In genomic region chr6:135784493-135784892, GRCh38 we compare ENCODE assay signal across 31 cellular contexts.
"Had no signal": no experiment of that assay in that cellular context is flagged by ENCODE, and none has a peak within 500 bp of the region (broad histone marks: within the 10 kb centered on the region; RNA-seq: fewer than 3 reads in every experiment).

No MANE protein-coding gene starts in this region.

- H3K36me3 Mint-ChIP-seq: activated CD4-positive, alpha-beta memory T cell treated with anti-CD3 and anti-CD28 coated beads for 36 hours; activated naive CD4-positive, alpha-beta T cell treated with anti-CD3 and anti-CD28 coated beads, Interleukin-2, amount 50 U/mL, for 72 hours; activated naive CD8-positive, alpha-beta T cell treated with anti-CD3 and anti-CD28 coated beads for 36 hours had no signal

- H3K9me3 Mint-ChIP-seq: activated B cell treated with CpG ODN at 0.5 μM for 24 hours; activated CD4-positive, alpha-beta memory T cell treated with anti-CD3 and anti-CD28 coated beads for 36 hours; activated CD8-positive, alpha-beta T cell treated with anti-CD3 and anti-CD28 coated beads for 36 hours; activated naive CD4-positive, alpha-beta T cell treated with anti-CD3 and anti-CD28 coated beads for 36 hours; activated naive CD8-positive, alpha-beta T cell treated with anti-CD3 and anti-CD28 coated beads for 36 hours; activated T-cell treated with anti-CD3 and anti-CD28 coated beads, Interleukin-2, amount 50 U/mL, for 4 hours; activated T-cell treated with anti-CD3 and anti-CD28 coated beads, Interleukin-2, amount 50 U/mL, for 72 hours; activated T-helper 17 cell treated with anti-CD3 and anti-CD28 coated beads, Interleukin-2, amount 50 U/mL, for 72 hours had no signal

- DNase-seq: activated B cell treated with CpG ODN at 0.5 μM for 24 hours; activated CD4-positive, alpha-beta memory T cell treated with anti-CD3 and anti-CD28 coated beads for 36 hours; activated CD4-positive, alpha-beta T cell treated with anti-CD3 and anti-CD28 coated beads for 4 hours; activated CD4-positive, alpha-beta T cell treated with anti-CD3 and anti-CD28 coated beads, Interleukin-2, amount 10 ng/mL, durations not matched to agents 24 days and 14 days; activated CD4-positive, alpha-beta T cell treated with anti-CD3 and anti-CD28 coated beads, Interleukin-2, amount 50 U/mL, for 1 hour; activated CD4-positive, alpha-beta T cell treated with anti-CD3 and anti-CD28 coated beads, Interleukin-2, amount 50 U/mL, for 4 hours; activated CD4-positive, CD25-positive, alpha-beta regulatory T cell treated with anti-CD3 and anti-CD28 coated beads, Interleukin-2, amount 50 U/mL, for 72 hours; activated CD8-positive, alpha-beta memory T cell treated with anti-CD3 and anti-CD28 coated beads, Interleukin-2, amount 50 U/mL, for 4 hours; activated CD8-positive, alpha-beta T cell treated with anti-CD3 and anti-CD28 coated beads for 36 hours; activated effector memory CD4-positive, alpha-beta T cell treated with anti-CD3 and anti-CD28 coated beads, Interleukin-2, amount 50 U/mL, for 16 hours; activated gamma-delta T cell treated with Interleukin-2 at 50 U/mL for 16 hours; activated naive CD4-positive, alpha-beta T cell; activated naive CD4-positive, alpha-beta T cell treated with anti-CD3 and anti-CD28 coated beads for 36 hours; activated naive CD4-positive, alpha-beta T cell treated with anti-CD3 and anti-CD28 coated beads, Interleukin-2, amount 50 U/mL, for 16 hours; activated naive CD8-positive, alpha-beta T cell treated with anti-CD3 and anti-CD28 coated beads for 36 hours; activated T-cell treated with anti-CD3 and anti-CD28 coated beads for 4 hours; activated T-cell treated with anti-CD3 and anti-CD28 coated beads, Interleukin-2, amount 50 U/mL, for 1 hour; activated T-cell treated with anti-CD3 and anti-CD28 coated beads, Interleukin-2, amount 50 U/mL, for 4 hours; activated T-cell treated with anti-CD3 and anti-CD28 coated beads, Interleukin-2, amount 50 U/mL, for 72 hours; adrenal gland; amniotic stem cell; aorta; body of pancreas; brain microvascular endothelial cell; central memory CD4-positive, alpha-beta T cell; T-helper 2 cell; T-helper 9 cell had no signal

- H3K27ac Mint-ChIP-seq: activated B cell treated with CpG ODN at 0.5 μM for 24 hours; activated CD4-positive, alpha-beta memory T cell treated with anti-CD3 and anti-CD28 coated beads for 36 hours; activated CD4-positive, alpha-beta T cell treated with anti-CD3 and anti-CD28 coated beads, Interleukin-2, amount 10 ng/mL, durations not matched to agents 24 days and 14 days; activated CD8-positive, alpha-beta T cell treated with anti-CD3 and anti-CD28 coated beads for 36 hours; activated naive CD4-positive, alpha-beta T cell treated with anti-CD3 and anti-CD28 coated beads for 36 hours; activated naive CD4-positive, alpha-beta T cell treated with anti-CD3 and anti-CD28 coated beads, Interleukin-2, amount 50 U/mL, for 72 hours; activated naive CD8-positive, alpha-beta T cell treated with anti-CD3 and anti-CD28 coated beads for 36 hours; activated T-cell treated with anti-CD3 and anti-CD28 coated beads, Interleukin-2, amount 50 U/mL, for 72 hours; activated T-helper 1 cell treated with anti-CD3 and anti-CD28 coated beads, Interleukin-12 subunit alpha, Interleukin-12 subunit beta, Interleukin-2, Interleukin-4 antibody, amounts not matched to agents 30 ng/mL and 10 ng/mL and 1 ng/mL, durations not matched to agents 14 hours and 24 hours and 36 hours; activated T-helper 17 cell treated with anti-CD3 and anti-CD28 coated beads, Interleukin-2, amount 50 U/mL, for 72 hours; T-helper 2 cell treated with Interferon-gamma antibody and Interleukin-4, amounts not matched to agents 5 μg/mL and 100 μg/mL, for 36 hours had no signal

- ATAC-seq: activated CD8-positive, alpha-beta T cell treated with anti-CD3 and anti-CD28 coated beads for 36 hours; activated naive CD4-positive, alpha-beta T cell treated with anti-CD3 and anti-CD28 coated beads, Interleukin-2, amount 50 U/mL, for 72 hours; activated T-cell treated with anti-CD3 and anti-CD28 coated beads, Interleukin-2, amount 50 U/mL, for 4 hours; activated T-cell treated with anti-CD3 and anti-CD28 coated beads, Interleukin-2, amount 50 U/mL, for 72 hours; activated T-helper 17 cell treated with anti-CD3 and anti-CD28 coated beads, Interleukin-2, amount 50 U/mL, for 72 hours; body of pancreas had no signal

- H3K4me3 Mint-ChIP-seq: activated B cell treated with CpG ODN at 0.5 μM for 24 hours; activated CD4-positive, alpha-beta memory T cell treated with anti-CD3 and anti-CD28 coated beads for 36 hours; activated CD4-positive, alpha-beta T cell treated with anti-CD3 and anti-CD28 coated beads, Interleukin-2, amount 10 ng/mL, durations not matched to agents 24 days and 14 days; activated CD8-positive, alpha-beta T cell treated with anti-CD3 and anti-CD28 coated beads for 36 hours; activated naive CD4-positive, alpha-beta T cell treated with anti-CD3 and anti-CD28 coated beads for 36 hours; activated naive CD8-positive, alpha-beta T cell treated with anti-CD3 and anti-CD28 coated beads for 36 hours; activated T-cell treated with anti-CD3 and anti-CD28 coated beads, Interleukin-2, amount 50 U/mL, for 4 hours; activated T-cell treated with anti-CD3 and anti-CD28 coated beads, Interleukin-2, amount 50 U/mL, for 72 hours; activated T-helper 1 cell treated with anti-CD3 and anti-CD28 coated beads, Interleukin-12 subunit alpha, Interleukin-12 subunit beta, Interleukin-2, Interleukin-4 antibody, amounts not matched to agents 30 ng/mL and 10 ng/mL and 1 ng/mL, durations not matched to agents 14 hours and 24 hours and 36 hours; activated T-helper 17 cell treated with anti-CD3 and anti-CD28 coated beads, Interleukin-2, amount 50 U/mL, for 72 hours; T-helper 2 cell treated with Interferon-gamma antibody and Interleukin-4, amounts not matched to agents 5 μg/mL and 100 μg/mL, for 36 hours had no signal

- H3K27me3 Mint-ChIP-seq: activated CD8-positive, alpha-beta T cell treated with anti-CD3 and anti-CD28 coated beads for 36 hours had no signal

- H3K4me1 Mint-ChIP-seq: activated B cell treated with CpG ODN at 0.5 μM for 24 hours; activated T-helper 17 cell treated with anti-CD3 and anti-CD28 coated beads, Interleukin-2, amount 50 U/mL, for 72 hours had no signal
